Comparison of ENCODE assay signal across 1 cellular context in genomic region chr3:194070220-194070633, GRCh38.
TF ChIP-seq lines count a peak whose summit lies in the region.

No MANE protein-coding gene starts in this region.

TF ChIP-seq in SK-N-SH, 30 proteins besides CTCF, POLR2A, EP300 and RAD21 (continued from another document):
- no peak for TF ChIP-seq USF1 (IDR thresholded peaks at IDR 0.05; ENCODE audit: borderline replicate concordance, low read depth)
- TF ChIP-seq SIN3A (IDR thresholded peaks at IDR 0.05; ENCODE audit: borderline replicate concordance, low read depth, low read length) = no peak
- TF ChIP-seq MEF2A (IDR thresholded peaks at IDR 0.05; ENCODE audit: borderline replicate concordance, low read depth) = no peak
- no peak for TF ChIP-seq MAX (IDR thresholded peaks at IDR 0.05; ENCODE audit: low read depth)
- TF ChIP-seq, protein P1, sequence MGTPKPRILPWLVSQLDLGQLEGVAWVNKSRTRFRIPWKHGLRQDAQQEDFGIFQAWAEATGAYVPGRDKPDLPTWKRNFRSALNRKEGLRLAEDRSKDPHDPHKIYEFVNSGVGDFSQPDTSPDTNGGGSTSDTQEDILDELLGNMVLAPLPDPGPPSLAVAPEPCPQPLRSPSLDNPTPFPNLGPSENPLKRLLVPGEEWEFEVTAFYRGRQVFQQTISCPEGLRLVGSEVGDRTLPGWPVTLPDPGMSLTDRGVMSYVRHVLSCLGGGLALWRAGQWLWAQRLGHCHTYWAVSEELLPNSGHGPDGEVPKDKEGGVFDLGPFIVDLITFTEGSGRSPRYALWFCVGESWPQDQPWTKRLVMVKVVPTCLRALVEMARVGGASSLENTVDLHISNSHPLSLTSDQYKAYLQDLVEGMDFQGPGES (IDR thresholded peaks at IDR 0.05; ENCODE audit: low read depth, low read length) = no peak
- TF ChIP-seq NFIC (IDR thresholded peaks at IDR 0.05; ENCODE audit: borderline replicate concordance) = no peak
